Comparison of ENCODE assay signal across 1 cellular context in the genomic region with DNA sequence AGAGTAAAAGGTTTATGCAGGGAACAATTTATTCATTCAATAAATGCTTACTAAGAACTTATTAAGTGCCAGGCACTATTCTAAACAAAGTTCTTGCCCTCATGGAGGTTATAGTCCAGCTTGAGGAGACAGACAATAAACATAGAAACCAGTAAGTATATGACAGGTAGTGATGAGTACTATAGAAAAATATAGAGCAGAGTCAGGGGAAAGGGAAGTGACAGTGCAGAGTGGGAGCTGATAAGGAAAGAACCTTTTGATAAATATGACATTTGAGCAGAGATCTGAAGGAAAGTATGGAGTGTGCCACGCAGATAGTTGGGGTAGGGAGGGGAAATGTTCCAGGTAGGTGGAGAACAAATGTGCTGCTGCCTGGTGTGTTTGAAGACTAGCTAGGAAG.
TF ChIP-seq lines count a peak whose summit lies in the region.

No MANE protein-coding gene starts in this region.

TF ChIP-seq in HepG2, 621 proteins besides CTCF, POLR2A, EP300 and RAD21:
- TF ChIP-seq, protein P1, sequence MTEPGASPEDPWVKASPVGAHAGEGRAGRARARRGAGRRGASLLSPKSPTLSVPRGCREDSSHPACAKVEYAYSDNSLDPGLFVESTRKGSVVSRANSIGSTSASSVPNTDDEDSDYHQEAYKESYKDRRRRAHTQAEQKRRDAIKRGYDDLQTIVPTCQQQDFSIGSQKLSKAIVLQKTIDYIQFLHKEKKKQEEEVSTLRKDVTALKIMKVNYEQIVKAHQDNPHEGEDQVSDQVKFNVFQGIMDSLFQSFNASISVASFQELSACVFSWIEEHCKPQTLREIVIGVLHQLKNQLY (CRISPR knock-in tag; IDR thresholded peaks at IDR 0.05): no peak
- TF ChIP-seq HNF4G (IDR thresholded peaks at IDR 0.05; ENCODE audit: borderline replicate concordance, low read depth, low read length): no peak
- TF ChIP-seq HNF4G (CRISPR knock-in tag; IDR thresholded peaks at IDR 0.05; ENCODE audit: borderline replicate concordance, low read depth): no peak
- TF ChIP-seq MYC (CRISPR knock-in tag; IDR thresholded peaks at IDR 0.05; ENCODE audit: borderline replicate concordance): no peak
- TF ChIP-seq HDAC2 (CRISPR knock-in tag; IDR thresholded peaks at IDR 0.05): no peak
- TF ChIP-seq MAFK (conservative IDR thresholded peaks at IDR 0.05 in 1 of 2, IDR thresholded peaks at IDR 0.05 in 1 of 2; ENCODE audit: low read length in 2 of 2): peak; percentile 48 to 52
- TF ChIP-seq, protein P2, sequence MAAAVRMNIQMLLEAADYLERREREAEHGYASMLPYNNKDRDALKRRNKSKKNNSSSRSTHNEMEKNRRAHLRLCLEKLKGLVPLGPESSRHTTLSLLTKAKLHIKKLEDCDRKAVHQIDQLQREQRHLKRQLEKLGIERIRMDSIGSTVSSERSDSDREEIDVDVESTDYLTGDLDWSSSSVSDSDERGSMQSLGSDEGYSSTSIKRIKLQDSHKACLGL (CRISPR knock-in tag; IDR thresholded peaks at IDR 0.05): no peak
- 0 out of 2 replicates have a peak, but pooled peaks have one; percentile 16 for TF ChIP-seq MAFF (IDR thresholded peaks at IDR 0.05; ENCODE audit: low read depth, low read length)
- peak; percentile 36; the same call in 1 of the 2 replicates for TF ChIP-seq JUNB (CRISPR knock-in tag; IDR thresholded peaks at IDR 0.05; ENCODE audit: borderline replicate concordance)
- TF ChIP-seq RNF219 (CRISPR knock-in tag; IDR thresholded peaks at IDR 0.05): no peak
- no peak for TF ChIP-seq RXRA (CRISPR knock-in tag; IDR thresholded peaks at IDR 0.05)
- TF ChIP-seq, protein P3, sequence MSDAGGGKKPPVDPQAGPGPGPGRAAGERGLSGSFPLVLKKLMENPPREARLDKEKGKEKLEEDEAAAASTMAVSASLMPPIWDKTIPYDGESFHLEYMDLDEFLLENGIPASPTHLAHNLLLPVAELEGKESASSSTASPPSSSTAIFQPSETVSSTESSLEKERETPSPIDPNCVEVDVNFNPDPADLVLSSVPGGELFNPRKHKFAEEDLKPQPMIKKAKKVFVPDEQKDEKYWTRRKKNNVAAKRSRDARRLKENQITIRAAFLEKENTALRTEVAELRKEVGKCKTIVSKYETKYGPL (CRISPR knock-in tag; IDR thresholded peaks at IDR 0.05): no peak
- TF ChIP-seq ZSCAN31 (CRISPR knock-in tag; IDR thresholded peaks at IDR 0.05; ENCODE audit: low read depth): no peak
- no peak for TF ChIP-seq ZNF446 (CRISPR knock-in tag; IDR thresholded peaks at IDR 0.05)
- no peak for TF ChIP-seq ZNF329 (CRISPR knock-in tag; IDR thresholded peaks at IDR 0.05; ENCODE audit: low read depth)
- no peak for TF ChIP-seq SOX6 (IDR thresholded peaks at IDR 0.05)
- TF ChIP-seq SOX6 (CRISPR knock-in tag; IDR thresholded peaks at IDR 0.05): no peak
- TF ChIP-seq, protein P4, sequence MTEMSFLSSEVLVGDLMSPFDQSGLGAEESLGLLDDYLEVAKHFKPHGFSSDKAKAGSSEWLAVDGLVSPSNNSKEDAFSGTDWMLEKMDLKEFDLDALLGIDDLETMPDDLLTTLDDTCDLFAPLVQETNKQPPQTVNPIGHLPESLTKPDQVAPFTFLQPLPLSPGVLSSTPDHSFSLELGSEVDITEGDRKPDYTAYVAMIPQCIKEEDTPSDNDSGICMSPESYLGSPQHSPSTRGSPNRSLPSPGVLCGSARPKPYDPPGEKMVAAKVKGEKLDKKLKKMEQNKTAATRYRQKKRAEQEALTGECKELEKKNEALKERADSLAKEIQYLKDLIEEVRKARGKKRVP (CRISPR knock-in tag; IDR thresholded peaks at IDR 0.05): no peak
